Comparison of ENCODE assay signal across 9 cellular contexts in the genomic region with DNA sequence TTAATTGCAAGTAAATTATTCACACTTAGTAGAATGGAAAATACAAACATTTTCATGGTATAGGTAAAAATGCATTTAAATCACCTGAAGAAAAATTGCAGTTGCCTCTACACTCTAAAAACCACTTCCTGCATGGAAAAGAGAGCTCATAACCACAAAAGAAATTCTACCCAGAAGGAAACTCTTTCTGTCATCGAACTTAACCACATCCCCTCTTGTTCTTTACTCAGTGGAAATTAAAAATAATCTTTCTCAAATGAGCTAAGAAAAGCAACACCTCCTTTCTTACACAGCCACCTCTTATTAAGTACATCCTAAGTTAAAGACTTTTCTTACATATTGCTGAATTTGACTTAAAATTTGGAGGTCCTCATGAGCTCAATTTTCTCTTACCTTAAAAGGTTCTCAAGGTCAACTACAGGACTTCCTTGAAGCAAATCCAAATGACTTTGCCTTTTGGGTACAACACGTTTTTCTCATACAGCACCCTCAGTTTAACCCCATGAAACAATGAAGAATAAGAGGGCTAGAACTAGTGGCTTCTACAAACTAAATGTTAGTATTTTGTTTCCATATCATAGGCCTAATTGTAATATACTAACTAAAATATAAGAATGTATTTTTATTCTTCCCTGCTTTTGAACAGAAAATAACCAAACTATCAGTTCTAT.
DNase-seq lines count a peak whose midpoint lies in the region; ATAC-seq and TF ChIP-seq lines count a peak whose summit lies in the region.
"Had no signal": no experiment of that assay in that cellular context is flagged by ENCODE, and none has a peak within 500 bp of the region (broad histone marks: within the 10 kb centered on the region; RNA-seq: fewer than 3 reads in every experiment).

No MANE protein-coding gene starts in this region.

- TF ChIP-seq CTCF in mesothelial cell of epicardium (IDR thresholded peaks at IDR 0.05; ENCODE audit: unreplicated experiment): no peak
- TF ChIP-seq CTCF in stomach (IDR thresholded peaks at IDR 0.05): no peak

- H3K4me1 Mint-ChIP-seq in activated T-helper 1 cell treated with anti-CD3 and anti-CD28 coated beads, Interleukin-12 subunit alpha, Interleukin-12 subunit beta, Interleukin-2, Interleukin-4 antibody, amounts not matched to agents 30 ng/mL and 10 ng/mL and 1 ng/mL, durations not matched to agents 14 hours and 24 hours and 36 hours (ENCODE audit: low read depth): peaks cover 71% of the 10 kb centered on the region
- peaks cover 4% of the 10 kb centered on the region for H3K4me1 Mint-ChIP-seq in mesothelial cell of epicardium

- TF ChIP-seq EP300 in stomach (IDR thresholded peaks at IDR 0.05): no peak

- peak overlapping the region; percentile 21 for H3K4me3 Mint-ChIP-seq in activated T-helper 1 cell treated with anti-CD3 and anti-CD28 coated beads, Interleukin-12 subunit alpha, Interleukin-12 subunit beta, Interleukin-2, Interleukin-4 antibody, amounts not matched to agents 30 ng/mL and 10 ng/mL and 1 ng/mL, durations not matched to agents 14 hours and 24 hours and 36 hours
- no peak overlapping the region for H3K4me3 Mint-ChIP-seq in mesothelial cell of epicardium

- H3K9me3 ChIP-seq in stomach: no peaks in the 10 kb centered on the region

- intact Hi-C loops in activated T-helper 1 cell treated with anti-CD3 and anti-CD28 coated beads, Interleukin-12 subunit alpha, Interleukin-12 subunit beta, Interleukin-2, Interleukin-4 antibody, amounts not matched to agents 30 ng/mL and 10 ng/mL and 1 ng/mL, durations not matched to agents 14 hours and 24 hours and 36 hours (cut with micrococcal nuclease): loop anchor here (1.0 to 5.0 kb wide), 6 partner anchors 30 to 261 kb away; no protein-coding TSS in a partner anchor
- intact Hi-C loops in stomach (cut with DNase I; ENCODE audit: low total_unique reads): no loop called here

- no peak overlapping the region for H3K4me3 ChIP-seq in stomach

- no peak for TF ChIP-seq POLR2A in stomach (IDR thresholded peaks at IDR 0.05)

- H3K4me1 ChIP-seq in stomach: no peaks in the 10 kb centered on the region

- H3K9me3 Mint-ChIP-seq in activated T-helper 1 cell treated with anti-CD3 and anti-CD28 coated beads, Interleukin-12 subunit alpha, Interleukin-12 subunit beta, Interleukin-2, Interleukin-4 antibody, amounts not matched to agents 30 ng/mL and 10 ng/mL and 1 ng/mL, durations not matched to agents 14 hours and 24 hours and 36 hours: peaks cover 35% of the 10 kb centered on the region
- H3K9me3 Mint-ChIP-seq in mesothelial cell of epicardium: peaks cover 5% of the 10 kb centered on the region

- no peaks in the 10 kb centered on the region for H3K27me3 ChIP-seq in stomach

- peak overlapping the region; percentile 94 for H3K27ac Mint-ChIP-seq in activated T-helper 1 cell treated with anti-CD3 and anti-CD28 coated beads, Interleukin-12 subunit alpha, Interleukin-12 subunit beta, Interleukin-2, Interleukin-4 antibody, amounts not matched to agents 30 ng/mL and 10 ng/mL and 1 ng/mL, durations not matched to agents 14 hours and 24 hours and 36 hours
- H3K27ac Mint-ChIP-seq in mesothelial cell of epicardium: no peak overlapping the region

- H3K27me3 Mint-ChIP-seq in activated T-helper 1 cell treated with anti-CD3 and anti-CD28 coated beads, Interleukin-12 subunit alpha, Interleukin-12 subunit beta, Interleukin-2, Interleukin-4 antibody, amounts not matched to agents 30 ng/mL and 10 ng/mL and 1 ng/mL, durations not matched to agents 14 hours and 24 hours and 36 hours (ENCODE audit: insufficient read depth): peaks cover 6% of the 10 kb centered on the region
- H3K27me3 Mint-ChIP-seq in mesothelial cell of epicardium (ENCODE audit: low read depth): no peaks in the 10 kb centered on the region

- H3K36me3 ChIP-seq in stomach: no peaks in the 10 kb centered on the region

- H3K36me3 Mint-ChIP-seq in activated T-helper 1 cell treated with anti-CD3 and anti-CD28 coated beads, Interleukin-12 subunit alpha, Interleukin-12 subunit beta, Interleukin-2, Interleukin-4 antibody, amounts not matched to agents 30 ng/mL and 10 ng/mL and 1 ng/mL, durations not matched to agents 14 hours and 24 hours and 36 hours (ENCODE audit: low read depth): peaks cover 35% of the 10 kb centered on the region
- H3K36me3 Mint-ChIP-seq in mesothelial cell of epicardium: no peaks in the 10 kb centered on the region

- DNase-seq in ELR (ENCODE audit: low read depth) (peak; percentile 27), mesothelial cell of epicardium (ENCODE audit: low spot score in 2 of 2, unreplicated experiment in 2 of 2) (no peak), NCI-H82 treated with DMSO at 0.1 percent for 48 hours (lab: John Stamatoyannopoulos, UW; ENCODE audit: unreplicated experiment) (no peak), NCI-H446 (lab: John Stamatoyannopoulos, UW) (no peak), stomach (no peak)
- peak; percentile 26 for DNase-seq in activated T-helper 1 cell treated with anti-CD3 and anti-CD28 coated beads, Interleukin-12 subunit alpha, Interleukin-12 subunit beta, Interleukin-2, Interleukin-4 antibody, amounts not matched to agents 30 ng/mL and 10 ng/mL and 1 ng/mL, durations not matched to agents 14 hours and 24 hours and 36 hours (ENCODE audit: low spot score)

- no peak overlapping the region for H3K27ac ChIP-seq in stomach
- H3K27ac ChIP-seq: epithelial cell of prostate had no signal

- ATAC-seq in GM19455 (IDR thresholded peaks at IDR 0.05; ENCODE audit: unreplicated experiment) (peak; percentile 90), HG03280 (IDR thresholded peaks at IDR 0.05; ENCODE audit: unreplicated experiment) (peak; percentile 61)

- WGBS in stomach, 5 donors: 40 to 60% (median 53%) methylated on average over 2 of the region's 2 CpGs

Comparison
In these comparisons a context has a peak if more than half of its experiments do, and no peak if none do; other contexts are left out.
1. DNase-seq: peak in ELR (single experiment) and activated T-helper 1 cell treated with anti-CD3 and anti-CD28 coated beads, Interleukin-12 subunit alpha, Interleukin-12 subunit beta, Interleukin-2, Interleukin-4 antibody, amounts not matched to agents 30 ng/mL and 10 ng/mL and 1 ng/mL, durations not matched to agents 14 hours and 24 hours and 36 hours (single experiment); none in mesothelial cell of epicardium (0 of 2), NCI-H82 treated with DMSO at 0.1 percent for 48 hours (single experiment), NCI-H446 (0 of 2) and stomach (single experiment).